1 cellular context compared by ENCODE assay signal in genomic region chr1:196667131-196667530, GRCh38.
TF ChIP-seq lines count a peak whose summit lies in the region.

No MANE protein-coding gene starts in this region.

TF ChIP-seq in HepG2, 621 proteins besides CTCF, POLR2A, EP300 and RAD21 (continued from another document):
- TF ChIP-seq DPF2 (CRISPR knock-in tag; IDR thresholded peaks at IDR 0.05; ENCODE audit: borderline replicate concordance, low read depth) = no peak
